8 cellular contexts compared by ENCODE assay signal in the genomic region with DNA sequence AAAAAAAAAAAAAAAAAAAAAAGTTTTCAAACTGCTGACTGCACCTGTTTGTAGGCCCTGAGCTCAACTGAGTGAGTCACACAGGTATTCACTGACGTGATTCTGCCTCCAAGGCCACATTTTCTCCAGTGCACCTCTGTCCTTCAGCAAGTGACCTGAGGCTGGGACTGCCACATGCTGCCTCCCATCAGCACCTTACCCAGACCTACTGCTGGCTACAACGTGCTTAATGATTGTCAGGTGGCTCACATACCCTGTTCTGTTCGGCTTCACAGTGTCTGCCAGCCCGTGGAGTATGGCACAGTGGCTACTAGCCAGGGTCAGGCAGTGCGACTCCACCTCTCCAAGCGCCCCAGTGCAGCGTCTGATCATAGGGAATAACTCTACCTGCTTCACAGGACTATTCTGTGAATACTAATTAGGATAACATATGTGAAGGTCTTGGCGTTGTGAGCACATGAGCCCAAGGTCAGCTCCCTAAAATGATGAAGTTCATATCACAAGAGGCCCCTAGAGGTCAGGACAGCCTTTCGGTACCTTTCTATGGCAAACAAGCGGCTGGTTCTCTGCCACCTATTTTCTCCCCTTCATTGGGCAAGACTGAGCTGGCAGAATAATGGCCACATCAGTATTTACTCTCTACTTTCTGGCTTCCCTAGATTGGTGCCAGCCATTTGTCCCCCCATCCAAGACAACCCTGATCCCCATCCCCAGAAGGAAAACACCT. TPM values are rescaled to one million over a fixed set of nuclear protein-coding genes. Genes with fewer than 3 reads are reported as not detected.
A peak's percentile ranks its signal among the peaks of the same experiment; 100 is the strongest.
DNase-seq lines count a peak whose midpoint lies in the region; ATAC-seq and TF ChIP-seq lines count a peak whose summit lies in the region.

No MANE protein-coding gene starts in this region.

- intact Hi-C loops in sciatic nerve (cut with DNase I) = no loop called here

- ATAC-seq in activated CD8-positive, alpha-beta memory T cell treated with anti-CD3 and anti-CD28 coated beads, Interleukin-2, amount 10 ng/mL, durations not matched to agents 7 days and 5 days = no peak
- ATAC-seq in HG02852 (IDR thresholded peaks at IDR 0.05; ENCODE audit: unreplicated experiment) = no peak
- ATAC-seq in sciatic nerve = no peak
- no peak for ATAC-seq in HG03469 (IDR thresholded peaks at IDR 0.05; ENCODE audit: unreplicated experiment)

- CTCF ChIA-PET in activated CD8-positive, alpha-beta memory T cell treated with anti-CD3 and anti-CD28 coated beads, Interleukin-2, amount 10 ng/mL, durations not matched to agents 7 days and 5 days (lab: Charles Lee) = interaction anchor here (1.0 to 1.3 kb wide), 2 partner anchors 42 to 87 kb away, joined by 3 to 5 read pairs; no protein-coding TSS in a partner anchor

- no peak overlapping the region for H3K27ac Mint-ChIP-seq in activated CD8-positive, alpha-beta memory T cell treated with anti-CD3 and anti-CD28 coated beads, Interleukin-2, amount 10 ng/mL, durations not matched to agents 7 days and 5 days

- no peaks in the 10 kb centered on the region for H3K9me3 Mint-ChIP-seq in activated CD8-positive, alpha-beta memory T cell treated with anti-CD3 and anti-CD28 coated beads, Interleukin-2, amount 10 ng/mL, durations not matched to agents 7 days and 5 days (ENCODE audit: low read depth)

- H3K4me1 Mint-ChIP-seq in activated CD8-positive, alpha-beta memory T cell treated with anti-CD3 and anti-CD28 coated beads, Interleukin-2, amount 10 ng/mL, durations not matched to agents 7 days and 5 days = no peaks in the 10 kb centered on the region

- peak; percentile 30 for TF ChIP-seq CTCF in GM13977 (IDR thresholded peaks at IDR 0.05; ENCODE audit: extremely low read depth, insufficient read depth, missing control alignments)

- H3K4me3 Mint-ChIP-seq in activated CD8-positive, alpha-beta memory T cell treated with anti-CD3 and anti-CD28 coated beads, Interleukin-2, amount 10 ng/mL, durations not matched to agents 7 days and 5 days = no peak overlapping the region

- DNase-seq in GM13977 (ENCODE audit: low spot score) (no peak), NCI-H460 (ENCODE audit: extremely low read depth, low read depth) (peak; percentile 16), cerebellar cortex (ENCODE audit: low spot score) (peak; percentile 41), pons (ENCODE audit: low spot score) (peak; percentile 52), sciatic nerve (ENCODE audit: low spot score) (no peak)
- no peak for DNase-seq in activated CD8-positive, alpha-beta memory T cell treated with anti-CD3 and anti-CD28 coated beads, Interleukin-2, amount 10 ng/mL, durations not matched to agents 7 days and 5 days

- in situ Hi-C loops in GM13977 (cut with MboI; ENCODE audit: low pct_unique_long_range_greater_than_20kb, low sequenced_read_pairs, unreplicated experiment) = no loop called here

- H3K27me3 Mint-ChIP-seq in activated CD8-positive, alpha-beta memory T cell treated with anti-CD3 and anti-CD28 coated beads, Interleukin-2, amount 10 ng/mL, durations not matched to agents 7 days and 5 days = peaks cover 8% of the 10 kb centered on the region

- H3K36me3 Mint-ChIP-seq in activated CD8-positive, alpha-beta memory T cell treated with anti-CD3 and anti-CD28 coated beads, Interleukin-2, amount 10 ng/mL, durations not matched to agents 7 days and 5 days = no peaks in the 10 kb centered on the region

RNA-seq across cellular contexts. Expression of a gene that starts 28.1 kb away (rescaled TPM):
- 0.12 TPM in 1 of 2 replicates, not detected in the other for total RNA-seq in NCI-H460 (2014; rRNA removed; shearing (Covaris generic))
- not detected in 2 replicates for polyA plus RNA-seq in NCI-H460 (2014; cell fraction: nucleus; rRNA removed)
- not detected for total RNA-seq in activated CD8-positive, alpha-beta memory T cell treated with anti-CD3 and anti-CD28 coated beads, Interleukin-2, amount 10 ng/mL, durations not matched to agents 7 days and 5 days
- total RNA-seq in sciatic nerve = 26.3 TPM

Comparison
In these comparisons a context has a peak if more than half of its experiments do, and no peak if none do; other contexts are left out.
1. DNase-seq: peak in NCI-H460 (single experiment), cerebellar cortex (single experiment) and pons (single experiment); none in GM13977 (single experiment), activated CD8-positive, alpha-beta memory T cell treated with anti-CD3 and anti-CD28 coated beads, Interleukin-2, amount 10 ng/mL, durations not matched to agents 7 days and 5 days (single experiment) and sciatic nerve (single experiment).
2. RNA of a gene that starts 28.1 kb away (total RNA-seq): 26.3 TPM in sciatic nerve (single experiment); 0.12 TPM in NCI-H460 and not detected in activated CD8-positive, alpha-beta memory T cell treated with anti-CD3 and anti-CD28 coated beads, Interleukin-2, amount 10 ng/mL, durations not matched to agents 7 days and 5 days; every median in the first group is over 10 times any median in the second.